In genomic region chr2:27050281-27050995, GRCh38 we compare ENCODE assay signal across 8 cellular contexts. TPM values are rescaled to one million over a fixed set of nuclear protein-coding genes. Genes with fewer than 3 reads are reported as not detected.
A peak's percentile ranks its signal among the peaks of the same experiment; 100 is the strongest.
DNase-seq lines count a peak whose midpoint lies in the region; ATAC-seq and TF ChIP-seq lines count a peak whose summit lies in the region.

No MANE protein-coding gene starts in this region.

- H3K27ac ChIP-seq in cingulate gyrus (ENCODE audit: low read depth, low read length) = peak overlapping the region; percentile 97
- peak overlapping the region; percentile 95 for H3K27ac ChIP-seq in layer of hippocampus (ENCODE audit: low read depth, low read length)

- TF ChIP-seq POLR2A in GM19099 (IDR thresholded peaks at IDR 0.05; ENCODE audit: extremely low read depth, insufficient read length, low read depth) = peak; percentile 80

- H3K27me3 ChIP-seq in layer of hippocampus (ENCODE audit: control insufficient read depth, insufficient read depth, low read length) = no peaks in the 10 kb centered on the region

- peak; percentile 61 for ATAC-seq in HG03378 (IDR thresholded peaks at IDR 0.05; ENCODE audit: unreplicated experiment)

- peak; percentile 97 for DNase-seq in Ammon's horn (ENCODE audit: low spot score)
- DNase-seq in NCI-H460 (ENCODE audit: extremely low read depth, low read depth) = peak; percentile 94
- DNase-seq in activated CD4-positive, alpha-beta T cell treated with anti-CD3 and anti-CD28 coated beads for 24 hours (ENCODE audit: low read depth in 2 of 2) = peak; percentile 88 to 89
- DNase-seq in stimulated activated CD4-positive, alpha-beta T cell treated with anti-CD3 and anti-CD28 coated beads, Interleukin-1b, Interleukin-23, amount 100 ng/mL, for 4 hours (ENCODE audit: low read depth in 2 of 2) = peak; percentile 82 to 95

RNA-seq across cellular contexts. Expression of gene AGBL5, which starts 1.0 kb away (rescaled TPM):
- 35.4 and 39.5 TPM in 2 replicates for total RNA-seq in NCI-H460 (2014; rRNA removed; shearing (Covaris generic))
- polyA plus RNA-seq in NCI-H460 (2014; cell fraction: nucleus; rRNA removed) = 19.5 and 24.6 TPM in 2 replicates

RNA-seq across cellular contexts. Expression of gene TMEM214, which starts 17.7 kb away (rescaled TPM):
- 32.0 and 36.3 TPM in 2 replicates for total RNA-seq in NCI-H460 (2014; rRNA removed; shearing (Covaris generic))
- 68.1 and 79.0 TPM in 2 replicates for polyA plus RNA-seq in NCI-H460 (2014; cell fraction: nucleus; rRNA removed)

RNA-seq across cellular contexts. Expression of gene OST4, which starts 21.0 kb away (rescaled TPM):
- 255 and 293 TPM in 2 replicates for total RNA-seq in NCI-H460 (2014; rRNA removed; shearing (Covaris generic))
- 217 and 273 TPM in 2 replicates for polyA plus RNA-seq in NCI-H460 (2014; cell fraction: nucleus; rRNA removed)

RNA-seq across cellular contexts. Expression of gene EMILIN1, which starts 28.0 kb away (rescaled TPM):
- total RNA-seq in NCI-H460 (2014; rRNA removed; shearing (Covaris generic)) = 0.22 TPM in 1 of 2 replicates, not detected in the other
- polyA plus RNA-seq in NCI-H460 (2014; cell fraction: nucleus; rRNA removed) = 0.07 and 0.74 TPM in 2 replicates

RNA-seq across cellular contexts. Expression of gene KHK, which starts 36.1 kb away (rescaled TPM):
- total RNA-seq in NCI-H460 (2014; rRNA removed; shearing (Covaris generic)) = 1.2 and 1.7 TPM in 2 replicates
- 4.6 and 10.6 TPM in 2 replicates for polyA plus RNA-seq in NCI-H460 (2014; cell fraction: nucleus; rRNA removed)

Comparison
In these comparisons a context has a peak if more than half of its experiments do, and no peak if none do; other contexts are left out.
1. Peak in every context shown above with its lines: DNase-seq, ATAC-seq and H3K27ac ChIP-seq.